ENCODE assay signal across 1 cellular context in the genomic region with DNA sequence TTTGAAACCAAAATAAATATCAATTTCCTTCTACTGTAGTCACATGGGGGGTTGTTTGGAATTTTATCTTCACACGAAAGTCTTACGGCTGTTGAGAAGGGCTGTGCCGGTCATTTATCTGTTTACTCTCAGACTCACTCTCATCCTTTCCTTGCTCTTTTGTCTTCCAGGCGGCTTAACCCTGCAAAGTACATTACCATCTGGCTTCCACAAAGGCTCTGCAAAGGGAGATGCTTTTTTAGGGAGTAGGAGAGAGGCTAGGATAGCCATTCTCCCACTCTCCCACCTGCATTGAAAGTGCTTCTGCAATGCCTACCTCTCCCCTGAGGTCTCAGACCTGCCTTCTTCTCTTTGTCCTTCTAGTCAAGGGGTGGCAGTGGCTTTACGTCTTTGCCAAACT.
TF ChIP-seq lines count a peak whose summit lies in the region.

No MANE protein-coding gene starts in this region.

TF ChIP-seq in WTC11, 78 proteins besides CTCF, POLR2A, EP300 and RAD21 (continued from another document):
- TF ChIP-seq, protein P1, sequence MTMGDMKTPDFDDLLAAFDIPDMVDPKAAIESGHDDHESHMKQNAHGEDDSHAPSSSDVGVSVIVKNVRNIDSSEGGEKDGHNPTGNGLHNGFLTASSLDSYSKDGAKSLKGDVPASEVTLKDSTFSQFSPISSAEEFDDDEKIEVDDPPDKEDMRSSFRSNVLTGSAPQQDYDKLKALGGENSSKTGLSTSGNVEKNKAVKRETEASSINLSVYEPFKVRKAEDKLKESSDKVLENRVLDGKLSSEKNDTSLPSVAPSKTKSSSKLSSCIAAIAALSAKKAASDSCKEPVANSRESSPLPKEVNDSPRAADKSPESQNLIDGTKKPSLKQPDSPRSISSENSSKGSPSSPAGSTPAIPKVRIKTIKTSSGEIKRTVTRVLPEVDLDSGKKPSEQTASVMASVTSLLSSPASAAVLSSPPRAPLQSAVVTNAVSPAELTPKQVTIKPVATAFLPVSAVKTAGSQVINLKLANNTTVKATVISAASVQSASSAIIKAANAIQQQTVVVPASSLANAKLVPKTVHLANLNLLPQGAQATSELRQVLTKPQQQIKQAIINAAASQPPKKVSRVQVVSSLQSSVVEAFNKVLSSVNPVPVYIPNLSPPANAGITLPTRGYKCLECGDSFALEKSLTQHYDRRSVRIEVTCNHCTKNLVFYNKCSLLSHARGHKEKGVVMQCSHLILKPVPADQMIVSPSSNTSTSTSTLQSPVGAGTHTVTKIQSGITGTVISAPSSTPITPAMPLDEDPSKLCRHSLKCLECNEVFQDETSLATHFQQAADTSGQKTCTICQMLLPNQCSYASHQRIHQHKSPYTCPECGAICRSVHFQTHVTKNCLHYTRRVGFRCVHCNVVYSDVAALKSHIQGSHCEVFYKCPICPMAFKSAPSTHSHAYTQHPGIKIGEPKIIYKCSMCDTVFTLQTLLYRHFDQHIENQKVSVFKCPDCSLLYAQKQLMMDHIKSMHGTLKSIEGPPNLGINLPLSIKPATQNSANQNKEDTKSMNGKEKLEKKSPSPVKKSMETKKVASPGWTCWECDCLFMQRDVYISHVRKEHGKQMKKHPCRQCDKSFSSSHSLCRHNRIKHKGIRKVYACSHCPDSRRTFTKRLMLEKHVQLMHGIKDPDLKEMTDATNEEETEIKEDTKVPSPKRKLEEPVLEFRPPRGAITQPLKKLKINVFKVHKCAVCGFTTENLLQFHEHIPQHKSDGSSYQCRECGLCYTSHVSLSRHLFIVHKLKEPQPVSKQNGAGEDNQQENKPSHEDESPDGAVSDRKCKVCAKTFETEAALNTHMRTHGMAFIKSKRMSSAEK (CRISPR knock-in tag; IDR thresholded peaks at IDR 0.05; ENCODE audit: borderline replicate concordance) = no peak
- TF ChIP-seq FOXJ3 (CRISPR knock-in tag; IDR thresholded peaks at IDR 0.05; ENCODE audit: borderline replicate concordance) = no peak
- TF ChIP-seq, protein P2, sequence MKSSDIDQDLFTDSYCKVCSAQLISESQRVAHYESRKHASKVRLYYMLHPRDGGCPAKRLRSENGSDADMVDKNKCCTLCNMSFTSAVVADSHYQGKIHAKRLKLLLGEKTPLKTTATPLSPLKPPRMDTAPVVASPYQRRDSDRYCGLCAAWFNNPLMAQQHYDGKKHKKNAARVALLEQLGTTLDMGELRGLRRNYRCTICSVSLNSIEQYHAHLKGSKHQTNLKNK (CRISPR knock-in tag; IDR thresholded peaks at IDR 0.05) = no peak
- TF ChIP-seq, protein P3, sequence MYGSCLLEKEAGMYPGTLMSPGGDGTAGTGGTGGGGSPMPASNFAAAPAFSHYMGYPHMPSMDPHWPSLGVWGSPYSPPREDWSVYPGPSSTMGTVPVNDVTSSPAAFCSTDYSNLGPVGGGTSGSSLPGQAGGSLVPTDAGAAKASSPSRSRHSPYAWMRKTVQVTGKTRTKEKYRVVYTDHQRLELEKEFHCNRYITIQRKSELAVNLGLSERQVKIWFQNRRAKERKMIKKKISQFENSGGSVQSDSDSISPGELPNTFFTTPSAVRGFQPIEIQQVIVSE (CRISPR knock-in tag; IDR thresholded peaks at IDR 0.05; ENCODE audit: borderline replicate concordance) = no peak
- TF ChIP-seq KAT7 (CRISPR knock-in tag; IDR thresholded peaks at IDR 0.05; ENCODE audit: borderline replicate concordance) = no peak
- TF ChIP-seq, protein P4, sequence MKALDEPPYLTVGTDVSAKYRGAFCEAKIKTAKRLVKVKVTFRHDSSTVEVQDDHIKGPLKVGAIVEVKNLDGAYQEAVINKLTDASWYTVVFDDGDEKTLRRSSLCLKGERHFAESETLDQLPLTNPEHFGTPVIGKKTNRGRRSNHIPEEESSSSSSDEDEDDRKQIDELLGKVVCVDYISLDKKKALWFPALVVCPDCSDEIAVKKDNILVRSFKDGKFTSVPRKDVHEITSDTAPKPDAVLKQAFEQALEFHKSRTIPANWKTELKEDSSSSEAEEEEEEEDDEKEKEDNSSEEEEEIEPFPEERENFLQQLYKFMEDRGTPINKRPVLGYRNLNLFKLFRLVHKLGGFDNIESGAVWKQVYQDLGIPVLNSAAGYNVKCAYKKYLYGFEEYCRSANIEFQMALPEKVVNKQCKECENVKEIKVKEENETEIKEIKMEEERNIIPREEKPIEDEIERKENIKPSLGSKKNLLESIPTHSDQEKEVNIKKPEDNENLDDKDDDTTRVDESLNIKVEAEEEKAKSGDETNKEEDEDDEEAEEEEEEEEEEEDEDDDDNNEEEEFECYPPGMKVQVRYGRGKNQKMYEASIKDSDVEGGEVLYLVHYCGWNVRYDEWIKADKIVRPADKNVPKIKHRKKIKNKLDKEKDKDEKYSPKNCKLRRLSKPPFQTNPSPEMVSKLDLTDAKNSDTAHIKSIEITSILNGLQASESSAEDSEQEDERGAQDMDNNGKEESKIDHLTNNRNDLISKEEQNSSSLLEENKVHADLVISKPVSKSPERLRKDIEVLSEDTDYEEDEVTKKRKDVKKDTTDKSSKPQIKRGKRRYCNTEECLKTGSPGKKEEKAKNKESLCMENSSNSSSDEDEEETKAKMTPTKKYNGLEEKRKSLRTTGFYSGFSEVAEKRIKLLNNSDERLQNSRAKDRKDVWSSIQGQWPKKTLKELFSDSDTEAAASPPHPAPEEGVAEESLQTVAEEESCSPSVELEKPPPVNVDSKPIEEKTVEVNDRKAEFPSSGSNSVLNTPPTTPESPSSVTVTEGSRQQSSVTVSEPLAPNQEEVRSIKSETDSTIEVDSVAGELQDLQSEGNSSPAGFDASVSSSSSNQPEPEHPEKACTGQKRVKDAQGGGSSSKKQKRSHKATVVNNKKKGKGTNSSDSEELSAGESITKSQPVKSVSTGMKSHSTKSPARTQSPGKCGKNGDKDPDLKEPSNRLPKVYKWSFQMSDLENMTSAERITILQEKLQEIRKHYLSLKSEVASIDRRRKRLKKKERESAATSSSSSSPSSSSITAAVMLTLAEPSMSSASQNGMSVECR (CRISPR knock-in tag; IDR thresholded peaks at IDR 0.05; ENCODE audit: borderline replicate concordance) = no peak
- TF ChIP-seq ELF4 (CRISPR knock-in tag; IDR thresholded peaks at IDR 0.05; ENCODE audit: low read depth) = no peak
- no peak for TF ChIP-seq ZNF232 (CRISPR knock-in tag; IDR thresholded peaks at IDR 0.05)
- TF ChIP-seq TEAD1 (CRISPR knock-in tag; IDR thresholded peaks at IDR 0.05) = no peak
